Comparison of ENCODE assay signal across 19 cellular contexts in the genomic region with DNA sequence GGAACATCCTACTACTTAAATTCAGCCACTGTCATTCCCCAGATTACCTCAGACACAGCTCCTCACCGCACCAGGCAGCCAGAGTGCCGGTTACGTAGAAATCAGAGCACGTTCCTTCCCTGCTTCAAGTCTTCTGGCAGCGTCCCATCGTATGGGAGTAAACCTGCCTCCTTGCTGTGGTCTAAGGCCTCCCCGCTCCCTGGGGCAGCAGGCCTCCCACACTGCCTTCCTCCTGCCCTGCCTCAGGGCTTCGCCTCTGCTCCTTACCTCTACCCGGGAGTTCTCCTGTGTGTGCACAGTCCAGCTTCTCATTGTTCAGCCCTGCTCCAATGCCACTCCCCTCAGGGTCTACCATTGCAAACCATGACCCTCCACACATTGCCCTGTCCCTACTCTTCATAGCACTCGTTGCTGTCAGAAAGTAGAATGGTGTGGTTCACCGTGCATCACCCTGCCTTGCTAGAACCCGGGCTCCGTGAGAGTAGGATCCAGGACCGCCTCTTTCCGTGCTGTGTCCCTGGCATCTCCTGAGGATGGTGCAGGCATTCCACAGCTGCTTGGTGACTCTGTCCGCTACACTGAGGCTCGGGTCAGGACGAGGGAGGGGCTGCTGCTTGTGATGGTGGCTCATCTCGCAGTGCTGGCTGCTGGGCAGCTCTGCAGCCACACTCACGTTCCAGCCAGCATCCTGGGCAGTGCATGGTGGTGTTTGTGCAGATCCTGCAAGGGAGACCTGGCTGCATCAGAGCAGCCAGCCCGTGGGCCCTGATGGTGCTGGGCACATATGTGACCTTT. TPM values are rescaled to one million over a fixed set of nuclear protein-coding genes. Genes with fewer than 3 reads are reported as not detected.
DNase-seq lines count a peak whose midpoint lies in the region; ATAC-seq and TF ChIP-seq lines count a peak whose summit lies in the region.
"Had no signal": no experiment of that assay in that cellular context is flagged by ENCODE, and none has a peak within 500 bp of the region (broad histone marks: within the 10 kb centered on the region; RNA-seq: fewer than 3 reads in every experiment).

No MANE protein-coding gene starts in this region.

- H4K91ac ChIP-seq in IMR-90 (ENCODE audit: insufficient read depth, low read depth, low read length) = no peak overlapping the region

- no peak overlapping the region for H3K23ac ChIP-seq in IMR-90 (ENCODE audit: low read depth, low read length)

- no peak overlapping the region for H3K18ac ChIP-seq in IMR-90 (ENCODE audit: low read depth, low read length)

- H3K4me1 ChIP-seq in IMR-90 (ENCODE audit: control insufficient read depth, insufficient read depth, low read length) = no peaks in the 10 kb centered on the region
- H3K4me1 ChIP-seq: Caco-2 had no signal

- H3K9ac ChIP-seq in IMR-90 (ENCODE audit: low read depth, low read length) = no peak overlapping the region

- H4K8ac ChIP-seq in IMR-90 (ENCODE audit: low read depth in 2 of 2, low read length in 2 of 2) = no peak overlapping the region

- H3K36me3 ChIP-seq in IMR-90 (ENCODE audit: control insufficient read depth, insufficient read depth, low read length) = peaks cover 52% of the 10 kb centered on the region

- BruUV-seq in IMR-90 (replicated peaks; lab: Mats Ljungman, UMichigan) = no TSS peak

- no peak overlapping the region for H3K56ac ChIP-seq in IMR-90 (ENCODE audit: extremely low read depth, insufficient read depth, low read length)

- no peak for DNase-seq in IMR-90
- DNase-seq in central memory CD8-positive, alpha-beta T cell (ENCODE audit: low spot score in 2 of 2) = no peak
- DNase-seq in omental fat pad (ENCODE audit: low spot score) = no peak
- DNase-seq in stimulated activated naive B cell treated with anti-CD40 and anti-IgM and Interleukin-4, amounts not matched to agents 10 μg/mL and 1 μg/mL and 100 μg/mL, for 72 hours = no peak
- no peak for DNase-seq in activated CD4-positive, CD25-positive, alpha-beta regulatory T cell treated with anti-CD3 and anti-CD28 coated beads, Interleukin-2, amount 50 U/mL, for 72 hours
- no peak for DNase-seq in NCI-H2171 (lab: John Stamatoyannopoulos, UW)
- DNase-seq in NCI-H748 treated with DMSO at 0.1 percent for 48 hours (lab: John Stamatoyannopoulos, UW) = no peak
- DNase-seq: Caco-2; CD4-positive, alpha-beta memory T cell; DMS 273 treated with DMSO at 0.1 percent for 48 hours; DMS79 treated with DMSO at 0.1 percent for 48 hours; HFFc6; NCI-H1105; NCI-H2029 treated with DMSO at 0.1 percent for 48 hours; NCI-H2171 treated with DMSO at 0.1 percent for 48 hours; NCI-H524 treated with DMSO at 0.1 percent for 48 hours; OCI-M1 had no signal

- H3K27me3 ChIP-seq in IMR-90 (ENCODE audit: control insufficient read depth, insufficient read depth, low read length) = no peaks in the 10 kb centered on the region
- H3K27me3 ChIP-seq: BLaER1 treated with 17β-estradiol and CSF1 and Interleukin-3, amounts not matched to agents 10 nM and 100 nM had no signal

- H3K9me3 Mint-ChIP-seq in central memory CD8-positive, alpha-beta T cell = no peaks in the 10 kb centered on the region
- no peaks in the 10 kb centered on the region for H3K9me3 Mint-ChIP-seq in stimulated activated naive B cell treated with anti-CD40 and anti-IgM and Interleukin-4, amounts not matched to agents 10 μg/mL and 1 μg/mL and 100 μg/mL, for 72 hours
- H3K9me3 Mint-ChIP-seq: CD4-positive, alpha-beta memory T cell; HFFc6 had no signal

- H2BK20ac ChIP-seq in IMR-90 (ENCODE audit: low read depth, low read length) = no peak overlapping the region

- H3K27ac Mint-ChIP-seq in central memory CD8-positive, alpha-beta T cell (ENCODE audit: low read depth) = peak overlapping the region; percentile 80
- H3K27ac Mint-ChIP-seq in stimulated activated naive B cell treated with anti-CD40 and anti-IgM and Interleukin-4, amounts not matched to agents 10 μg/mL and 1 μg/mL and 100 μg/mL, for 72 hours = peak overlapping the region; percentile 64
- H3K27ac Mint-ChIP-seq: HFFc6 had no signal

- WGBS in IMR-90 (ENCODE audit: extremely low coverage in 2 of 2, insufficient read length in 1 of 2), 2 experiments = 94% methylated on average over 15 of the region's 21 CpGs; no CpG with 5 or more reads in 1 of the 2 experiments

- no peaks in the 10 kb centered on the region for H4K20me1 ChIP-seq in IMR-90 (ENCODE audit: insufficient read depth, low read length)

- H2AK9ac ChIP-seq in IMR-90 (replicated peaks; ENCODE audit: low read depth, low read length, poor library complexity) = peak overlapping the region; percentile 19

- no peak overlapping the region for H2AK5ac ChIP-seq in IMR-90 (ENCODE audit: low read depth, low read length)

- H3K9me1 ChIP-seq in IMR-90 (ENCODE audit: insufficient read depth, low read length) = no peaks in the 10 kb centered on the region

- ATAC-seq in IMR-90 (ENCODE audit: low read depth) (no peak), omental fat pad (ENCODE audit: low FRiP score) (peak; percentile 17)
- no peak for ATAC-seq in central memory CD8-positive, alpha-beta T cell (replicated peaks; ENCODE audit: extremely low read depth, poor library complexity, severe bottlenecking)
- no peak for ATAC-seq in stimulated activated naive B cell treated with anti-CD40 and anti-IgM and Interleukin-4, amounts not matched to agents 10 μg/mL and 1 μg/mL and 100 μg/mL, for 72 hours (replicated peaks)
- ATAC-seq: Right ventricle myocardium inferior had no signal

- H3K27me3 Mint-ChIP-seq in central memory CD8-positive, alpha-beta T cell = no peaks in the 10 kb centered on the region
- H3K27me3 Mint-ChIP-seq in stimulated activated naive B cell treated with anti-CD40 and anti-IgM and Interleukin-4, amounts not matched to agents 10 μg/mL and 1 μg/mL and 100 μg/mL, for 72 hours = no peaks in the 10 kb centered on the region
- H3K27me3 Mint-ChIP-seq: CD4-positive, alpha-beta memory T cell had no signal

- H2BK5ac ChIP-seq in IMR-90 (ENCODE audit: low read depth, low read length, poor library complexity, severe bottlenecking) = no peak overlapping the region

- no peaks in the 10 kb centered on the region for H3K79me1 ChIP-seq in IMR-90 (ENCODE audit: low read depth in 1 of 2, low read length in 2 of 2)

- no peak overlapping the region for H2AFZ ChIP-seq in IMR-90 (replicated peaks; ENCODE audit: low read length, poor library complexity)

- TF ChIP-seq CTCF in IMR-90 (conservative IDR thresholded peaks at IDR 0.05; ENCODE audit: low read depth, low read length) = no peak
- TF ChIP-seq CTCF in omental fat pad (IDR thresholded peaks at IDR 0.05) = no peak

- in situ Hi-C loops in IMR-90 (cut with MboI; ENCODE audit: low sequenced_read_pairs) = loop anchor here (5.0 kb wide), 1 partner anchor 79 kb away; no protein-coding TSS in a partner anchor

- H4K5ac ChIP-seq in IMR-90 (ENCODE audit: low read depth, low read length) = no peak overlapping the region

- intact Hi-C loops in IMR-90 (cut with micrococcal nuclease) = loop anchor here (5.0 kb wide), 1 partner anchor 259 kb away; no protein-coding TSS in a partner anchor

- H3K4me3 ChIP-seq in IMR-90 (ENCODE audit: insufficient read depth, low read depth, low read length) = no peak overlapping the region
- H3K4me3 ChIP-seq: BLaER1 treated with 17β-estradiol and CSF1 and Interleukin-3, amounts not matched to agents 10 nM and 100 nM had no signal

- peaks cover 57% of the 10 kb centered on the region for H3K36me3 Mint-ChIP-seq in central memory CD8-positive, alpha-beta T cell (ENCODE audit: insufficient read depth)
- peaks cover 47 to 73% of the 10 kb centered on the region in 2 donors for H3K36me3 Mint-ChIP-seq in stimulated activated naive B cell treated with anti-CD40 and anti-IgM and Interleukin-4, amounts not matched to agents 10 μg/mL and 1 μg/mL and 100 μg/mL, for 72 hours

- CTCF ChIA-PET in IMR-90 (lab: Yijun Ruan, JAX) = interaction anchor here (4.1 kb wide), 1 partner anchor 103 kb away, joined by 46 read pairs; no protein-coding TSS in a partner anchor

- POLR2A ChIA-PET in IMR-90 (lab: Charles Lee; ENCODE audit: unreplicated experiment) = no interaction called here

- H2BK15ac ChIP-seq in IMR-90 (ENCODE audit: low read depth, low read length) = no peak overlapping the region

- no peak overlapping the region for H3K4ac ChIP-seq in IMR-90 (ENCODE audit: low read depth, low read length)

- TF ChIP-seq POLR2A in IMR-90 (IDR thresholded peaks at IDR 0.05; ENCODE audit: low read depth, low read length) = no peak

- peaks cover 55% of the 10 kb centered on the region for H3K4me1 Mint-ChIP-seq in central memory CD8-positive, alpha-beta T cell
- peaks cover 20 to 26% of the 10 kb centered on the region in 2 donors for H3K4me1 Mint-ChIP-seq in stimulated activated naive B cell treated with anti-CD40 and anti-IgM and Interleukin-4, amounts not matched to agents 10 μg/mL and 1 μg/mL and 100 μg/mL, for 72 hours

- no peak overlapping the region for H2BK120ac ChIP-seq in IMR-90 (ENCODE audit: low read depth, low read length)

- dilution Hi-C loops in IMR-90 (cut with HindIII; ENCODE audit: low sequenced_read_pairs, unreplicated experiment) = no loop called here

- no peak overlapping the region for H3K4me2 ChIP-seq in IMR-90 (ENCODE audit: low read depth, low read length)

- no peak overlapping the region for H3K4me3 Mint-ChIP-seq in central memory CD8-positive, alpha-beta T cell
- no peak overlapping the region for H3K4me3 Mint-ChIP-seq in stimulated activated naive B cell treated with anti-CD40 and anti-IgM and Interleukin-4, amounts not matched to agents 10 μg/mL and 1 μg/mL and 100 μg/mL, for 72 hours
- H3K4me3 Mint-ChIP-seq: CD4-positive, alpha-beta memory T cell; HFFc6 had no signal

- no peak overlapping the region for H3K14ac ChIP-seq in IMR-90 (replicated peaks; ENCODE audit: low read depth, low read length)

- H3K27ac ChIP-seq in IMR-90 (ENCODE audit: insufficient read depth, low read length) = no peak overlapping the region
- H3K27ac ChIP-seq: BLaER1 treated with 17β-estradiol and CSF1 and Interleukin-3, amounts not matched to agents 10 nM and 100 nM had no signal

- TF ChIP-seq RAD21 in IMR-90 (IDR thresholded peaks at IDR 0.05; ENCODE audit: low read length) = no peak

- H3K9me3 ChIP-seq in IMR-90 (ENCODE audit: control insufficient read depth, insufficient read depth, low read length) = no peaks in the 10 kb centered on the region
- H3K9me3 ChIP-seq: BLaER1 treated with 17β-estradiol and CSF1 and Interleukin-3, amounts not matched to agents 10 nM and 100 nM; Caco-2 had no signal

TF ChIP-seq in IMR-90, 13 proteins besides CTCF, POLR2A, EP300 and RAD21 (continues in another document):
- TF ChIP-seq RFX5 (IDR thresholded peaks at IDR 0.05; ENCODE audit: low read depth, low read length) = no peak
- TF ChIP-seq NFE2L2 (IDR thresholded peaks at IDR 0.05; ENCODE audit: low read depth, low read length) = no peak

RNA-seq across cellular contexts. Expression of a gene that starts 6.9 kb away (rescaled TPM):
- total RNA-seq in IMR-90 (2012; rRNA removed) (65.1 and 85.5 TPM in 2 replicates), omental fat pad (10 to 100 TPM; 52.9 to 62.4 (median 55.0) TPM)
- 81.2 and 87.2 TPM in 2 replicates for polyA plus RNA-seq in IMR-90 (2012; rRNA removed)
- 17.6 and 33.7 TPM in 2 replicates for polyA plus RNA-seq in IMR-90 (2012; cell fraction: cytosol; rRNA removed)
- 20.6 and 93.1 TPM in 2 replicates for polyA plus RNA-seq in IMR-90 (2012; cell fraction: nucleus; rRNA removed; ENCODE audit: low replicate concordance)

RNA-seq across cellular contexts. Expression of a gene that starts 52.3 kb away (rescaled TPM):
- 4.7 and 5.0 TPM in 2 replicates for total RNA-seq in IMR-90 (2012; rRNA removed)
- 6.6 and 7.2 TPM in 2 replicates for polyA plus RNA-seq in IMR-90 (2012; rRNA removed)
- 7.0 and 12.9 TPM in 2 replicates for polyA plus RNA-seq in IMR-90 (2012; cell fraction: cytosol; rRNA removed)
- polyA plus RNA-seq in IMR-90 (2012; cell fraction: nucleus; rRNA removed; ENCODE audit: low replicate concordance) = 10.8 and 25.4 TPM in 2 replicates
- 10 to 100 TPM; 10.7 to 55.5 (median 21.5) TPM for total RNA-seq in omental fat pad
